ENCODE assay signal across 15 cellular contexts in the genomic region with DNA sequence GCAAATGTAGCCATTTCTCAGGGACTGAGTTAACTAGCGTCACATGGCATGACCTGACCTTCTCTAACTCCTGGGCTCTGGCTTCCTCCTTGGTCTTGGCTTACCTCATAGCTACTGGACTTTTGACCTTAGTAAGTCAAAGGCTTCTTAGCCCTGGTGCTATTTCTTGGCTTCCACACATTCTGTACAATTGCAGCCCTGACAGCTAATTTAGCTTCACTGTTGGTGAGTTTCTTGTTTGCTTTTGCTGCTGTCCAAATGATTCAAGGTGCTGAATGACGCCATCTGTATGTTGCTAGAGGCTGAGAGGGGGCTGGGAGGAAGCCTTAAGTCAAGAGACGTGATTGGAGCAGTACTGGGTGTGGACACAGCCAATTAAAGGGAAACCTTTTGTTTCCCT.
A peak's percentile ranks its signal among the peaks of the same experiment; 100 is the strongest.
DNase-seq lines count a peak whose midpoint lies in the region; ATAC-seq, FAIRE-seq and TF ChIP-seq lines count a peak whose summit lies in the region.
"Had no signal": no experiment of that assay in that cellular context is flagged by ENCODE, and none has a peak within 500 bp of the region (broad histone marks: within the 10 kb centered on the region; RNA-seq: fewer than 3 reads in every experiment).

No MANE protein-coding gene starts in this region.

- H3K14ac ChIP-seq in H1 (ENCODE audit: insufficient read length), result no peak overlapping the region

- H3K36me3 Mint-ChIP-seq in neural progenitor cell, result no peaks in the 10 kb centered on the region

- H2BK120ac ChIP-seq in H1 (replicated peaks; ENCODE audit: low read depth, low read length), result no peak overlapping the region

- H3K9me3 Mint-ChIP-seq in neural progenitor cell, result no peaks in the 10 kb centered on the region

- no peak overlapping the region for H4K5ac ChIP-seq in H1 (ENCODE audit: insufficient read length, low read depth, low read length)

- no peak overlapping the region for H2BK12ac ChIP-seq in H1 (ENCODE audit: low read depth, low read length)

- no peak overlapping the region for H3K4me2 ChIP-seq in H1 (ENCODE audit: insufficient read depth in 1 of 2, low read depth in 2 of 2, low read length in 2 of 2)
- no peak overlapping the region for H3K4me2 ChIP-seq in neural progenitor cell

- no peak overlapping the region for H3K9ac ChIP-seq in H1 (replicated peaks in 1 of 4; ENCODE audit: extremely low read depth in 1 of 4, low read depth in 3 of 4, low read length in 3 of 4)
- no peak overlapping the region for H3K9ac ChIP-seq in neural progenitor cell
- no peak overlapping the region for H3K9ac ChIP-seq in colonic mucosa (ENCODE audit: low read depth in 2 of 2, low read length in 2 of 2)

- no peaks in the 10 kb centered on the region; a peak in 3 of 7 replicates for H3K4me1 ChIP-seq in H1 (replicated peaks in 1 of 4; ENCODE audit: control insufficient read depth in 3 of 4, insufficient read depth in 4 of 4, low read length in 3 of 4)
- no peaks in the 10 kb centered on the region for H3K4me1 ChIP-seq in neural progenitor cell
- no peaks in the 10 kb centered on the region for H3K4me1 ChIP-seq in colonic mucosa
- H3K4me1 ChIP-seq in effector memory CD4-positive, alpha-beta T cell (ENCODE audit: control insufficient read depth, insufficient read depth, low read length, poor library complexity, severe bottlenecking), result no peaks in the 10 kb centered on the region

- no peak for TF ChIP-seq RAD21 in H1 (IDR thresholded peaks at IDR 0.05 in 1 of 2, conservative IDR thresholded peaks at IDR 0.05 in 1 of 2; ENCODE audit: low read depth in 2 of 2, low read length in 2 of 2)

- no peak overlapping the region for H3K27ac Mint-ChIP-seq in neural progenitor cell
- H3K27ac Mint-ChIP-seq: activated T-helper 2 cell treated with anti-CD3 and anti-CD28 coated beads, Interferon-gamma antibody, Interleukin-2, Interleukin-4, amounts not matched to agents 10 μg/mL and 5 μg/mL and 100 μg/mL, durations not matched to agents 14 hours and 24 hours and 36 hours; dendritic cell treated with granulocyte-macrophage colony-stimulating factor and Interleukin-4, amounts not matched to agents 40 ng/mL and 50 ng/mL, for 4 days had no signal

- H2BK20ac ChIP-seq in H1 (ENCODE audit: low read length), result no peak overlapping the region

- no peak overlapping the region for H3K56ac ChIP-seq in H1 (replicated peaks; ENCODE audit: insufficient read length, low read depth, low read length)

- no peaks in the 10 kb centered on the region for H3K23me2 ChIP-seq in H1 (ENCODE audit: low read depth, low read length)

- H2BK15ac ChIP-seq in H1 (ENCODE audit: low read length), result no peak overlapping the region

- TF ChIP-seq CTCF in H1 (IDR thresholded peaks at IDR 0.05; ENCODE audit: control extremely low read depth in 1 of 3, insufficient read depth in 1 of 3, low read depth in 1 of 3, low read length in 3 of 3), result no peak
- no peak for TF ChIP-seq CTCF in neural progenitor cell (IDR thresholded peaks at IDR 0.05)
- no peak for TF ChIP-seq CTCF in colonic mucosa (IDR thresholded peaks at IDR 0.05)

- H2AFZ ChIP-seq in H1 (ENCODE audit: low read length) (no peak overlapping the region), neural progenitor cell (replicated peaks) (no peak overlapping the region)

- intact Hi-C loops in colonic mucosa (cut with DNase I), result loop anchor here (10.0 kb wide), 1 partner anchor 280 kb away; no protein-coding TSS in a partner anchor

- H3K4me3 Mint-ChIP-seq in neural progenitor cell, result no peak overlapping the region
- H3K4me3 Mint-ChIP-seq: dendritic cell treated with granulocyte-macrophage colony-stimulating factor and Interleukin-4, amounts not matched to agents 40 ng/mL and 50 ng/mL, for 4 days had no signal

- no peaks in the 10 kb centered on the region for H3F3A ChIP-seq in neural progenitor cell (ENCODE audit: low read depth)

- H3K9me3 ChIP-seq in H1 (ENCODE audit: insufficient read depth in 2 of 2, low read depth in 1 of 2, low read length in 1 of 2), result no peaks in the 10 kb centered on the region
- H3K9me3 ChIP-seq in neural progenitor cell (ENCODE audit: low read depth), result no peaks in the 10 kb centered on the region
- H3K9me3 ChIP-seq in colonic mucosa, result no peaks in the 10 kb centered on the region
- no peaks in the 10 kb centered on the region for H3K9me3 ChIP-seq in effector memory CD4-positive, alpha-beta T cell (ENCODE audit: control insufficient read depth, low read length)

- no peak overlapping the region for H4K91ac ChIP-seq in H1 (replicated peaks; ENCODE audit: insufficient read length, low read length)

- peaks cover 3% of the 10 kb centered on the region for H3K4me1 Mint-ChIP-seq in neural progenitor cell

- H3K27me3 ChIP-seq in H1 (replicated peaks in 1 of 4; ENCODE audit: control insufficient read depth in 3 of 4, extremely low read depth in 1 of 4, insufficient read depth in 3 of 4, low read length in 3 of 4) (no peaks in the 10 kb centered on the region), neural progenitor cell (no peaks in the 10 kb centered on the region), colonic mucosa (no peaks in the 10 kb centered on the region)
- H3K27me3 ChIP-seq in effector memory CD4-positive, alpha-beta T cell (replicated peaks; ENCODE audit: control insufficient read depth, insufficient read depth, low read length, poor library complexity, severe bottlenecking), result no peaks in the 10 kb centered on the region

- H3K23ac ChIP-seq in H1 (ENCODE audit: insufficient read length), result no peak overlapping the region

- CTCF ChIA-PET in HEK293T (lab: Yijun Ruan, JAX) (no interaction called here), H1 (lab: Charles Lee; ENCODE audit: partially characterized antibody) (interaction anchor here (0.8 to 1.1 kb wide), 2 partner anchors 9 to 46 kb away, joined by 3 to 4 read pairs; no protein-coding TSS in a partner anchor)

- FAIRE-seq in H1 (lab: Jason Lieb, UNC), result peak; percentile 66
- FAIRE-seq: D721Med, GM18507 had no signal

- H3K36me3 ChIP-seq in H1 (ENCODE audit: control insufficient read depth in 2 of 4, insufficient read depth in 4 of 4, low read length in 3 of 4), result no peaks in the 10 kb centered on the region
- no peaks in the 10 kb centered on the region for H3K36me3 ChIP-seq in neural progenitor cell
- H3K36me3 ChIP-seq in colonic mucosa, result no peaks in the 10 kb centered on the region
- no peaks in the 10 kb centered on the region for H3K36me3 ChIP-seq in effector memory CD4-positive, alpha-beta T cell (ENCODE audit: control insufficient read depth, insufficient read depth, low read length)
- H3K36me3 ChIP-seq: WERI-Rb-1 had no signal

- no peak for TF ChIP-seq POLR2A in H1 (IDR thresholded peaks at IDR 0.05; ENCODE audit: control extremely low read depth in 1 of 2, low read depth in 2 of 2, low read length in 2 of 2)

- no peak overlapping the region for H2AK5ac ChIP-seq in H1 (ENCODE audit: low read depth, low read length)

- H3K79me1 ChIP-seq in H1 (ENCODE audit: low read depth, low read length), result no peaks in the 10 kb centered on the region

- H3K27ac ChIP-seq in H1 (ENCODE audit: low read depth, low read length) (no peak overlapping the region), neural progenitor cell (no peak overlapping the region), colonic mucosa (no peak overlapping the region)
- H3K27ac ChIP-seq in effector memory CD4-positive, alpha-beta T cell (ENCODE audit: insufficient read depth, low read length, poor library complexity, severe bottlenecking), result no peak overlapping the region
- H3K27ac ChIP-seq: WERI-Rb-1 had no signal

- 94% methylated on average over 3 of the region's 3 CpGs; no CpG with 5 or more reads in 1 of the 2 experiments for WGBS in H1 (ENCODE audit: extremely low coverage in 1 of 2, insufficient coverage in 1 of 2, insufficient read length in 1 of 2, insufficient replicate concordance in 2 of 2, low coverage in 1 of 2, low lambda C conversion rate in 2 of 2, missing lambda C conversion rate in 1 of 2), 2 experiments

- peak; percentile 9 for DNase-seq in HEK293T (ENCODE audit: extremely low spot score)
- DNase-seq in NCI-H226, result peak; percentile 12
- DNase-seq in H1 (ENCODE audit: low read depth in 1 of 2, low spot score in 2 of 2), result no peak
- DNase-seq in neural progenitor cell (ENCODE audit: low spot score), result peak; percentile 50
- no peak for DNase-seq in colonic mucosa
- DNase-seq in effector memory CD4-positive, alpha-beta T cell, result no peak
- DNase-seq: hypothalamus; stimulated activated CD4-positive, alpha-beta T cell treated with anti-CD3 and anti-CD28 coated beads, Interleukin-2, amount 100 ng/mL, for 24 hours; WERI-Rb-1 had no signal

- H3K4me3 ChIP-seq in H1 (ENCODE audit: extremely low read depth in 1 of 4, insufficient read depth in 2 of 4, low read depth in 3 of 4, low read length in 4 of 4) (no peak overlapping the region), neural progenitor cell (no peak overlapping the region), colonic mucosa (no peak overlapping the region)
- H3K4me3 ChIP-seq in effector memory CD4-positive, alpha-beta T cell (ENCODE audit: insufficient read depth, low read depth, low read length, poor library complexity, severe bottlenecking), result no peak overlapping the region

- H3K79me2 ChIP-seq in H1 (ENCODE audit: control insufficient read depth in 1 of 2, insufficient read depth in 2 of 2, low read length in 2 of 2) (no peaks in the 10 kb centered on the region), neural progenitor cell (ENCODE audit: low read depth) (no peaks in the 10 kb centered on the region)

- no peak overlapping the region for H2BK5ac ChIP-seq in H1 (ENCODE audit: low read depth, low read length)

- POLR2A ChIA-PET in HEK293T (lab: Yijun Ruan, JAX), result no interaction called here
- POLR2A ChIA-PET in H1 (lab: Charles Lee; ENCODE audit: partially characterized antibody), result no interaction called here

- no peak for ATAC-seq in HG02623 (IDR thresholded peaks at IDR 0.05; ENCODE audit: unreplicated experiment)
- no peak for ATAC-seq in HG02642 (IDR thresholded peaks at IDR 0.05; ENCODE audit: poor library complexity, unreplicated experiment)

- peaks cover 2% of the 10 kb centered on the region for H3K27me3 Mint-ChIP-seq in neural progenitor cell (ENCODE audit: insufficient read depth, low read depth)
- H3K27me3 Mint-ChIP-seq: dendritic cell treated with granulocyte-macrophage colony-stimulating factor and Interleukin-4, amounts not matched to agents 40 ng/mL and 50 ng/mL, for 4 days had no signal

- TF ChIP-seq EP300 in H1 (IDR thresholded peaks at IDR 0.05; ENCODE audit: borderline replicate concordance in 1 of 2, low read depth in 2 of 2, low read length in 2 of 2), result no peak

- H3K4ac ChIP-seq in H1 (replicated peaks; ENCODE audit: insufficient read length, low read depth, low read length), result no peak overlapping the region

- H4K20me1 ChIP-seq in H1 (replicated peaks in 1 of 2; ENCODE audit: control insufficient read depth in 1 of 2, insufficient read depth in 2 of 2, low read length in 2 of 2) (no peaks in the 10 kb centered on the region), neural progenitor cell (ENCODE audit: low read depth) (no peaks in the 10 kb centered on the region)

- no peak overlapping the region for H4K8ac ChIP-seq in H1 (ENCODE audit: extremely low read depth, insufficient read depth, low read length)

- no peak overlapping the region for H3K18ac ChIP-seq in H1 (ENCODE audit: extremely low read depth, low read length)

TF ChIP-seq in HEK293T, 16 proteins besides CTCF, POLR2A, EP300 and RAD21 (continues in another document):
- TF ChIP-seq CTBP1 (IDR thresholded peaks at IDR 0.05; ENCODE audit: borderline replicate concordance), result no peak

TF ChIP-seq in H1, 55 proteins besides CTCF, POLR2A, EP300 and RAD21 (continues in another document):
- TF ChIP-seq NANOG (IDR thresholded peaks at IDR 0.05; ENCODE audit: insufficient read depth, low read depth, low read length, poor library complexity, severe bottlenecking), result no peak

Comparison
In these comparisons a context has a peak if more than half of its experiments do, and no peak if none do; other contexts are left out.
1. DNase-seq: peak in HEK293T (single experiment), NCI-H226 (single experiment) and neural progenitor cell (single experiment); none in H1 (0 of 2), colonic mucosa (single experiment) and effector memory CD4-positive, alpha-beta T cell (0 of 3).